ENCODE assay signal across 1 cellular context in the genomic region with DNA sequence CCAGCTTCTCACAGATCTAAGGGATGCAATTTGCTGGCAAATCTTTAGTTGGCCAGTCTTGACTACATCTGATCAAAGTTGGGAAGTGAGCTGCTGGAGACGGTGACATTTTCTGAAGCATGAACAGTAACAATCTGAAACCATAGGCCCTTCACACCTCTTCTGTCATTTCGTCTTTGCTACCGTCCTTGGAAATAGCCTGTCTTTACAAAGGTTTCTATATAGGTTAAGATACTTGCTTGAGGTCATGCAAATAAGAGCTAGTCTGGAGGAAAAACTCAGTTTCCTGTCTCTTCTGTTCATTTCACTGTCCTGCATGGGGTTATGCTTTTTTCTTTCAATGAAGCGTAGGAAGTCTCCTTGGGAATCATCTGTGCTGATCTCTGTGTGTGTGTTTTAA.
TF ChIP-seq lines count a peak whose summit lies in the region.

No MANE protein-coding gene starts in this region.

TF ChIP-seq in WTC11, 78 proteins besides CTCF, POLR2A, EP300 and RAD21 (continued from another document):
- TF ChIP-seq ARID4B (CRISPR knock-in tag; IDR thresholded peaks at IDR 0.05; ENCODE audit: borderline replicate concordance), result no peak
- no peak for TF ChIP-seq NFATC4 (CRISPR knock-in tag; IDR thresholded peaks at IDR 0.05)
- no peak for TF ChIP-seq ZNF396 (CRISPR knock-in tag; IDR thresholded peaks at IDR 0.05; ENCODE audit: borderline replicate concordance)
- TF ChIP-seq STAT6 (CRISPR knock-in tag; conservative IDR thresholded peaks at IDR 0.05; ENCODE audit: low read depth), result no peak
- no peak for TF ChIP-seq ZNF425 (CRISPR knock-in tag; conservative IDR thresholded peaks at IDR 0.05)
- no peak for TF ChIP-seq ZNF317 (CRISPR knock-in tag; IDR thresholded peaks at IDR 0.05; ENCODE audit: borderline replicate concordance, low read depth)
- TF ChIP-seq SMAD4 (CRISPR knock-in tag; IDR thresholded peaks at IDR 0.05), result no peak
- no peak for TF ChIP-seq AFF4 (CRISPR knock-in tag; IDR thresholded peaks at IDR 0.05; ENCODE audit: borderline replicate concordance)
- no peak for TF ChIP-seq E2F5 (CRISPR knock-in tag; IDR thresholded peaks at IDR 0.05)
- no peak for TF ChIP-seq FOXP1 (CRISPR knock-in tag; IDR thresholded peaks at IDR 0.05; ENCODE audit: borderline replicate concordance)
- no peak for TF ChIP-seq ZNF219 (CRISPR knock-in tag; IDR thresholded peaks at IDR 0.05; ENCODE audit: borderline replicate concordance)
